In genomic region chr19:17225051-17225450, GRCh38 we compare ENCODE assay signal across 1 cellular context.
TF ChIP-seq lines count a peak whose summit lies in the region.

No MANE protein-coding gene starts in this region.

TF ChIP-seq in HepG2, 621 proteins besides CTCF, POLR2A, EP300 and RAD21:
- TF ChIP-seq ARID5B (CRISPR knock-in tag; IDR thresholded peaks at IDR 0.05) (no peak), HES4 (CRISPR knock-in tag; IDR thresholded peaks at IDR 0.05; ENCODE audit: borderline replicate concordance) (no peak), ZNF775 (CRISPR knock-in tag; IDR thresholded peaks at IDR 0.05; ENCODE audit: borderline replicate concordance) (no peak), NKX3-1 (CRISPR knock-in tag; IDR thresholded peaks at IDR 0.05) (no peak), SNAPC5 (CRISPR knock-in tag; IDR thresholded peaks at IDR 0.05; ENCODE audit: borderline replicate concordance) (no peak), ZNF770 (CRISPR knock-in tag; IDR thresholded peaks at IDR 0.05) (peak; percentile 74), HOXA9 (CRISPR knock-in tag; IDR thresholded peaks at IDR 0.05; ENCODE audit: borderline replicate concordance) (no peak)
